Comparison of ENCODE assay signal across 17 cellular contexts in the genomic region with DNA sequence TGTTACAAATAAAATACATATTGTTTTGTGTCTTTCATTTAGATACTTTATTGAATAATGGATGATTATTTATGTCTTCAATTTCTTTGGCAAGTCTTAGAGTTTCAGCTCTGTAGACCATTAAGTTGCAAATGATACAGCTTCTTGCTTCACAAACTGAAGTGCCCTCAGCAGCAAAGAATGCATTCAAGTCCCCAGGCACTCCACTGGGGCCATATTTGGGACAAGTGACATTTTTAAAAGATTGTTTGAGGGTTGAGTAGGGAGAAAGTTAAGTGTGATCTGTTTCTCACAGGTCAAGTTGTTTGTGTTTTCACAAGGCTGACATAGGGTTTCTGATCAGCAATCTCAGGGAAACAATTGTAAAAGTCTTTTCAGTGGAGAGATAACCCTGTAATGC.
DNase-seq lines count a peak whose midpoint lies in the region; ATAC-seq, FAIRE-seq and TF ChIP-seq lines count a peak whose summit lies in the region.
"Had no signal": no experiment of that assay in that cellular context is flagged by ENCODE, and none has a peak within 500 bp of the region (broad histone marks: within the 10 kb centered on the region; RNA-seq: fewer than 3 reads in every experiment).

No MANE protein-coding gene starts in this region.

- BruUV-seq in GM12878 (replicated peaks; lab: Mats Ljungman, UMichigan), result no TSS peak

- in situ Hi-C loops in GM12878 (cut with MboI), result no loop called here

- ATAC-seq in GM23338 (no peak), GM12878 (peak; percentile 23), left lung (peak; percentile 33)
- ATAC-seq: CD8-positive, alpha-beta T cell; K562 had no signal

- H3K4me1 Mint-ChIP-seq in GM23338, result peaks cover 7% of the 10 kb centered on the region; the same call in 2 of the 3 replicates

- intact Hi-C loops in GM12878 (cut with micrococcal nuclease; ENCODE audit: unreplicated experiment), result no loop called here
- intact Hi-C loops in left lung (cut with DNase I), result no loop called here

- TF ChIP-seq CTCF in GM23338 (conservative IDR thresholded peaks at IDR 0.05; ENCODE audit: low read depth in 2 of 2) (no peak), GM12878 (IDR thresholded peaks at IDR 0.05 in 2 of 3, conservative IDR thresholded peaks at IDR 0.05 in 1 of 3; ENCODE audit: control insufficient read depth in 2 of 3, extremely low read depth in 1 of 3, insufficient read depth in 1 of 3, low read depth in 3 of 3, low read length in 3 of 3) (no peak), left lung (IDR thresholded peaks at IDR 0.05) (no peak)

- peak overlapping the region; percentile 75 for H3K27ac Mint-ChIP-seq in GM23338
- H3K27ac Mint-ChIP-seq: CD8-positive, alpha-beta T cell had no signal

- DNase-seq in GM23338 (ENCODE audit: low spot score), result no peak
- DNase-seq in GM12878 (ENCODE audit: low read depth, low spot score), result no peak
- DNase-seq in left lung, result no peak
- DNase-seq in MG63, result no peak
- no peak for DNase-seq in C1 segment of cervical spinal cord (lab: John Stamatoyannopoulos, UW)
- no peak for DNase-seq in DMS53 treated with DMSO at 0.1 percent for 48 hours (lab: John Stamatoyannopoulos, UW; ENCODE audit: unreplicated experiment)
- DNase-seq in NCI-H1436 (lab: John Stamatoyannopoulos, UW), result no peak
- DNase-seq: ACHN; CD8-positive, alpha-beta T cell; COR-L47; DMS53; GOT3; HCEC 1CT had no signal

- CTCF ChIA-PET in GM12878 (lab: Yijun Ruan, JAX), result no interaction called here

- H3K9me3 ChIP-seq in BLaER1 (no peaks in the 10 kb centered on the region), GM12878 (replicated peaks; ENCODE audit: control insufficient read depth, insufficient read depth, low read length) (no peaks in the 10 kb centered on the region), left lung (no peaks in the 10 kb centered on the region), MG63 (no peaks in the 10 kb centered on the region)

- RAD21 ChIA-PET in GM12878 (lab: Charles Lee; ENCODE audit: unreplicated experiment), result no interaction called here

- SMC1A ChIA-PET in GM12878 (lab: Charles Lee; ENCODE audit: uncharacterized antibody, unreplicated experiment), result no interaction called here

- TF ChIP-seq EP300 in GM12878 (IDR thresholded peaks at IDR 0.05; ENCODE audit: borderline replicate concordance in 1 of 2, control insufficient read depth in 1 of 2, low read depth in 2 of 2, low read length in 2 of 2), result no peak

- H2AFZ ChIP-seq in GM23338 (no peak overlapping the region), GM12878 (ENCODE audit: control insufficient read depth, low read depth, low read length) (no peak overlapping the region)

- no peak overlapping the region for H3K9ac ChIP-seq in BLaER1
- H3K9ac ChIP-seq in GM12878 (ENCODE audit: control insufficient read depth, insufficient read depth, low read length), result no peak overlapping the region

- H3K36me3 ChIP-seq in BLaER1 (no peaks in the 10 kb centered on the region), GM23338 (ENCODE audit: insufficient read depth) (no peaks in the 10 kb centered on the region), GM12878 (ENCODE audit: control insufficient read depth in 2 of 2, insufficient read depth in 2 of 2, low read length in 1 of 2) (no peaks in the 10 kb centered on the region), left lung (no peaks in the 10 kb centered on the region), MG63 (no peaks in the 10 kb centered on the region)

- FAIRE-seq in GM12878 (lab: Jason Lieb, UNC), result no peak
- FAIRE-seq: GM18507, K562 had no signal

- H3K27ac ChIP-seq in BLaER1 (no peak overlapping the region), GM23338 (ENCODE audit: low read depth) (no peak overlapping the region), GM12878 (ENCODE audit: control insufficient read depth, insufficient read depth) (no peak overlapping the region), left lung (no peak overlapping the region)
- H3K27ac ChIP-seq: C4-2B had no signal

- H3K36me3 Mint-ChIP-seq in GM23338 (ENCODE audit: low read depth), result no peaks in the 10 kb centered on the region
- H3K36me3 Mint-ChIP-seq: CD8-positive, alpha-beta T cell had no signal

- no peaks in the 10 kb centered on the region for H3K27me3 Mint-ChIP-seq in GM23338 (ENCODE audit: insufficient read depth, low read depth, poor library complexity)

- H3F3A ChIP-seq in GM23338 (replicated peaks; ENCODE audit: low read depth), result no peaks in the 10 kb centered on the region

- H3K27me3 ChIP-seq in BLaER1, result no peaks in the 10 kb centered on the region
- H3K27me3 ChIP-seq in GM23338 (ENCODE audit: insufficient read depth), result no peaks in the 10 kb centered on the region
- H3K27me3 ChIP-seq in GM12878 (replicated peaks in 1 of 2; ENCODE audit: control insufficient read depth in 2 of 2, insufficient read depth in 2 of 2, low read length in 1 of 2), result no peaks in the 10 kb centered on the region
- H3K27me3 ChIP-seq in left lung, result no peaks in the 10 kb centered on the region
- no peaks in the 10 kb centered on the region for H3K27me3 ChIP-seq in MG63

- H3K4me2 ChIP-seq in BLaER1 (peak overlapping the region; percentile 34; the same call in 1 of the 2 replicates), GM23338 (no peak overlapping the region), GM12878 (ENCODE audit: control insufficient read depth, insufficient read depth) (no peak overlapping the region)

- POLR2A ChIA-PET in GM12878 (lab: Charles Lee), result no interaction called here

- H3K4me1 ChIP-seq in BLaER1 (peaks cover 10% of the 10 kb centered on the region; the same call in 1 of the 2 replicates), GM23338 (ENCODE audit: insufficient read depth) (0 out of 2 replicates have a peak, but pooled peaks cover 5% of the 10 kb centered on the region), GM12878 (ENCODE audit: control insufficient read depth, insufficient read depth, low read length) (no peaks in the 10 kb centered on the region), left lung (no peaks in the 10 kb centered on the region)

- no peak overlapping the region for H3K4me3 ChIP-seq in BLaER1
- no peak overlapping the region for H3K4me3 ChIP-seq in GM23338
- no peak overlapping the region for H3K4me3 ChIP-seq in GM12878
- no peak overlapping the region for H3K4me3 ChIP-seq in left lung
- no peak overlapping the region for H3K4me3 ChIP-seq in MG63
- H3K4me3 ChIP-seq: K562 had no signal

- H3K79me2 ChIP-seq in GM23338 (replicated peaks; ENCODE audit: insufficient read depth) (no peaks in the 10 kb centered on the region), GM12878 (ENCODE audit: control insufficient read depth, insufficient read depth, low read length) (no peaks in the 10 kb centered on the region)

- TF ChIP-seq RAD21 in GM12878 (IDR thresholded peaks at IDR 0.05; ENCODE audit: insufficient read depth, low read depth, low read length), result no peak

- H4K20me1 ChIP-seq in BLaER1 (no peaks in the 10 kb centered on the region), GM23338 (replicated peaks; ENCODE audit: insufficient read depth) (no peaks in the 10 kb centered on the region), GM12878 (ENCODE audit: control insufficient read depth, insufficient read depth) (no peaks in the 10 kb centered on the region)

- H3K9me3 Mint-ChIP-seq in GM23338, result no peaks in the 10 kb centered on the region

- no peak overlapping the region for H3K4me3 Mint-ChIP-seq in GM23338
- H3K4me3 Mint-ChIP-seq: CD8-positive, alpha-beta T cell had no signal

- no peak for TF ChIP-seq POLR2A in GM12878 (IDR thresholded peaks at IDR 0.05; ENCODE audit: low read depth, low read length)

- no peaks in the 10 kb centered on the region for H3K9me2 ChIP-seq in GM23338 (ENCODE audit: insufficient read depth)

TF ChIP-seq in GM23338, 12 proteins besides CTCF, POLR2A, EP300 and RAD21:
- TF ChIP-seq EZH2 (IDR thresholded peaks at IDR 0.05; ENCODE audit: low read depth, unreplicated experiment) (no peak), CREB1 (CRISPR knock-in tag; IDR thresholded peaks at IDR 0.05; ENCODE audit: low read depth) (no peak), EZH2phosphoT487 (IDR thresholded peaks at IDR 0.05; ENCODE audit: unreplicated experiment) (no peak), POLR2AphosphoS5 (IDR thresholded peaks at IDR 0.05; ENCODE audit: low read depth) (no peak), NANOG (IDR thresholded peaks at IDR 0.05; ENCODE audit: borderline replicate concordance) (no peak), ZNF331 (CRISPR knock-in tag; IDR thresholded peaks at IDR 0.05; ENCODE audit: low read depth) (no peak)

TF ChIP-seq in GM12878, 131 proteins besides CTCF, POLR2A, EP300 and RAD21 (continues in another document):
- no peak for TF ChIP-seq SIX5 (IDR thresholded peaks at IDR 0.05; ENCODE audit: low read depth, low read length, severe bottlenecking)
- TF ChIP-seq, protein P1, sequence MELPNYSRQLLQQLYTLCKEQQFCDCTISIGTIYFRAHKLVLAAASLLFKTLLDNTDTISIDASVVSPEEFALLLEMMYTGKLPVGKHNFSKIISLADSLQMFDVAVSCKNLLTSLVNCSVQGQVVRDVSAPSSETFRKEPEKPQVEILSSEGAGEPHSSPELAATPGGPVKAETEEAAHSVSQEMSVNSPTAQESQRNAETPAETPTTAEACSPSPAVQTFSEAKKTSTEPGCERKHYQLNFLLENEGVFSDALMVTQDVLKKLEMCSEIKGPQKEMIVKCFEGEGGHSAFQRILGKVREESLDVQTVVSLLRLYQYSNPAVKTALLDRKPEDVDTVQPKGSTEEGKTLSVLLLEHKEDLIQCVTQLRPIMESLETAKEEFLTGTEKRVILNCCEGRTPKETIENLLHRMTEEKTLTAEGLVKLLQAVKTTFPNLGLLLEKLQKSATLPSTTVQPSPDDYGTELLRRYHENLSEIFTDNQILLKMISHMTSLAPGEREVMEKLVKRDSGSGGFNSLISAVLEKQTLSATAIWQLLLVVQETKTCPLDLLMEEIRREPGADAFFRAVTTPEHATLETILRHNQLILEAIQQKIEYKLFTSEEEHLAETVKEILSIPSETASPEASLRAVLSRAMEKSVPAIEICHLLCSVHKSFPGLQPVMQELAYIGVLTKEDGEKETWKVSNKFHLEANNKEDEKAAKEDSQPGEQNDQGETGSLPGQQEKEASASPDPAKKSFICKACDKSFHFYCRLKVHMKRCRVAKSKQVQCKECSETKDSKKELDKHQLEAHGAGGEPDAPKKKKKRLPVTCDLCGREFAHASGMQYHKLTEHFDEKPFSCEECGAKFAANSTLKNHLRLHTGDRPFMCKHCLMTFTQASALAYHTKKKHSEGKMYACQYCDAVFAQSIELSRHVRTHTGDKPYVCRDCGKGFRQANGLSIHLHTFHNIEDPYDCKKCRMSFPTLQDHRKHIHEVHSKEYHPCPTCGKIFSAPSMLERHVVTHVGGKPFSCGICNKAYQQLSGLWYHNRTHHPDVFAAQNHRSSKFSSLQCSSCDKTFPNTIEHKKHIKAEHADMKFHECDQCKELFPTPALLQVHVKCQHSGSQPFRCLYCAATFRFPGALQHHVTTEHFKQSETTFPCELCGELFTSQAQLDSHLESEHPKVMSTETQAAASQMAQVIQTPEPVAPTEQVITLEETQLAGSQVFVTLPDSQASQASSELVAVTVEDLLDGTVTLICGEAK (IDR thresholded peaks at IDR 0.05; ENCODE audit: borderline replicate concordance), result no peak
- no peak for TF ChIP-seq ETV6 (conservative IDR thresholded peaks at IDR 0.05 in 1 of 2, IDR thresholded peaks at IDR 0.05 in 1 of 2; ENCODE audit: borderline replicate concordance in 1 of 2, low read depth in 1 of 2)
